1 cellular context compared by ENCODE assay signal in the genomic region with DNA sequence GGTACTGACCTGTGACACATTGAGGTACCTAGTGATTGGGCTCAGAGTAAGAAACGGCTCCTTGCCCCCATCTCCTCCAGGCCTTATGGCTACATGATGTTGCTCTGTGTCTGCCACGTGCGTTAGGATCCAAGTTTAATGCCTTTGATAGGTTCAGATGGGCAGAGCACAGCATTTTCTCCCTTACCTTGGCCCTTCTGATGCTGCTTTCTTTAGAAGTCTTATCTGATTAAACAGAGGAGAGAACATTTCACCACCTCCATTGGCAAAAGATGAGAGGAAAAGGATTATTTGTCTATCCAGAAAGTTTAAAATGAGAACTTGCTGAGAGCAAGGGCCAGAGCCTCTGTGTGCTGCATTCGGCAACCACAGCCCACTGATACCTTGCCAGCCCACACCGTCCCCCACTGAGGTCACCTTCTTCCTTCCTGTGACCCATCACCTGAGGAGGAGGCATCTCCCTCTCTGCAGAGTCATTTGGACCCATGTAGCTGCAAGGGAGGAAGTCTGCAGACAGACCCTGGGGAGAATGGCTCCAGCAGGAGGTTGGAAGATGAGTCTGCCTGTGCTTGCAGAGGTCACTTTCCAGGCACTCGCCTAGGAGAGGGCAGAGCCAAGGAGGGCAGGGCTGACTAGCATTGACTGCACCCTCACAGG.
TF ChIP-seq lines count a peak whose summit lies in the region.

No MANE protein-coding gene starts in this region.

TF ChIP-seq in H1, 55 proteins besides CTCF, POLR2A, EP300 and RAD21:
- TF ChIP-seq TAF7 (optimal IDR thresholded peaks at IDR 0.05; ENCODE audit: borderline replicate concordance, low read depth, low read length) = no peak
